In the genomic region with DNA sequence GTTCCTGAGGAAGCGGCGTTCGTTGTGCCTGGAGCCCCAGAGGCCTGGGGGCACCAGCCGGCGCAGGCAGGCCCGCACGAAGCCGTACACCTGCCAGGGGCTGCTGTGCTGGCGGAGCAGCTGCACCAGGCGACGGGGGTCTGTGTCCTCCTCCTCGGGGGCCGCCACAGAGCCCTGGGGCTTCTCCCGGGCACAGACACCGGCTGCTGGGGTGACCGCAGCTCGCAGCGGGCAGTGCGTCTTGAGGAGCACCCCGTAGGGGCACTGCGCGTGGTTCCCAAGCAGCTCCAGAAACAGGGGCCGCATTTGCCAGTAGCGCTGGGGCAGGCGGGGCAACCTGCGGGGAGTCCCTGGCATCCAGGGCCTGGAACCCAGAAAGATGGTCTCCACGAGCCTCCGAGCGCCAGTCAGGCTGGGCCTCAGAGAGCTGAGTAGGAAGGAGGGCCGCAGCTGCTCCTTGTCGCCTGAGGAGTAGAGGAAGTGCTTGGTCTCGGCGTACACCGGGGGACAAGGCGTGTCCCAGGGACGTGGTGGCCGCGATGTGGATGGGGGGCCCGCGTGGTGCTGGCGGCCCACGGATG, we compare ENCODE assay signal across 11 cellular contexts. TPM values are rescaled to one million over a fixed set of nuclear protein-coding genes. Genes with fewer than 3 reads are reported as not detected.
A peak's percentile ranks its signal among the peaks of the same experiment; 100 is the strongest.
DNase-seq lines count a peak whose midpoint lies in the region; ATAC-seq and TF ChIP-seq lines count a peak whose summit lies in the region.
"Had no signal": no experiment of that assay in that cellular context is flagged by ENCODE, and none has a peak within 500 bp of the region (broad histone marks: within the 10 kb centered on the region; RNA-seq: fewer than 3 reads in every experiment).

No MANE protein-coding gene starts in this region.

- ATAC-seq in activated naive CD8-positive, alpha-beta T cell treated with anti-CD3 and anti-CD28 coated beads, Interleukin-2, amount 50 U/mL, for 24 hours: no peak
- ATAC-seq in HG02885 (IDR thresholded peaks at IDR 0.05; ENCODE audit: poor library complexity, unreplicated experiment) (no peak), left cardiac atrium (no peak), GM21447 (IDR thresholded peaks at IDR 0.05; ENCODE audit: unreplicated experiment) (no peak)

- H3K4me3 Mint-ChIP-seq in HFFc6 (peak overlapping the region; percentile 86), nephron progenitor cell (peak overlapping the region; percentile 66)
- H3K4me3 Mint-ChIP-seq in activated naive CD8-positive, alpha-beta T cell treated with anti-CD3 and anti-CD28 coated beads, Interleukin-2, amount 50 U/mL, for 24 hours: peak overlapping the region; percentile 48

- H3K9me3 Mint-ChIP-seq in HFFc6 (peaks cover 24% of the 10 kb centered on the region), nephron progenitor cell (no peaks in the 10 kb centered on the region)
- no peaks in the 10 kb centered on the region for H3K9me3 Mint-ChIP-seq in activated naive CD8-positive, alpha-beta T cell treated with anti-CD3 and anti-CD28 coated beads, Interleukin-2, amount 50 U/mL, for 24 hours

- H3K27me3 Mint-ChIP-seq in HFFc6 (ENCODE audit: insufficient read depth) (peaks cover 17% of the 10 kb centered on the region), nephron progenitor cell (ENCODE audit: low read depth, poor library complexity) (peaks cover 51% of the 10 kb centered on the region)
- no peaks in the 10 kb centered on the region for H3K27me3 Mint-ChIP-seq in activated naive CD8-positive, alpha-beta T cell treated with anti-CD3 and anti-CD28 coated beads, Interleukin-2, amount 50 U/mL, for 24 hours

- peaks cover 3% of the 10 kb centered on the region; the same call in 1 of the 2 replicates for H3K36me3 Mint-ChIP-seq in HFFc6 (ENCODE audit: low read depth)
- H3K36me3 Mint-ChIP-seq in activated naive CD8-positive, alpha-beta T cell treated with anti-CD3 and anti-CD28 coated beads, Interleukin-2, amount 50 U/mL, for 24 hours (ENCODE audit: low read depth): no peaks in the 10 kb centered on the region
- peaks cover 4% of the 10 kb centered on the region for H3K36me3 Mint-ChIP-seq in nephron progenitor cell (ENCODE audit: low read depth)

- no peak for TF ChIP-seq CTCF in HFFc6 (IDR thresholded peaks at IDR 0.05)
- no peak for TF ChIP-seq CTCF in nephron progenitor cell (IDR thresholded peaks at IDR 0.05)

- H3K4me1 Mint-ChIP-seq in HFFc6 (ENCODE audit: low read depth) (no peaks in the 10 kb centered on the region), nephron progenitor cell (peaks cover 5% of the 10 kb centered on the region)
- H3K4me1 Mint-ChIP-seq in activated naive CD8-positive, alpha-beta T cell treated with anti-CD3 and anti-CD28 coated beads, Interleukin-2, amount 50 U/mL, for 24 hours: peaks cover 3% of the 10 kb centered on the region

- intact Hi-C loops in left cardiac atrium (cut with DNase I): no loop called here

- peak overlapping the region; percentile 87 for H3K27ac Mint-ChIP-seq in HFFc6
- no peak overlapping the region for H3K27ac Mint-ChIP-seq in activated naive CD8-positive, alpha-beta T cell treated with anti-CD3 and anti-CD28 coated beads, Interleukin-2, amount 50 U/mL, for 24 hours
- H3K27ac Mint-ChIP-seq in nephron progenitor cell: no peak overlapping the region

- DNase-seq in DMS53 (lab: John Stamatoyannopoulos, UW) (peak; percentile 53), DMS53 treated with DMSO at 0.1 percent for 48 hours (lab: John Stamatoyannopoulos, UW; ENCODE audit: unreplicated experiment) (no peak), HFFc6 (peak; percentile 66), nephron progenitor cell (no peak), left cardiac atrium (no peak)
- no peak for DNase-seq in activated naive CD8-positive, alpha-beta T cell treated with anti-CD3 and anti-CD28 coated beads, Interleukin-2, amount 50 U/mL, for 24 hours
- DNase-seq: Calu3, lower lobe of right lung, trophoblast cell had no signal

RNA-seq across cellular contexts. Expression of a gene that starts 1.4 kb away (rescaled TPM):
- total RNA-seq in HFFc6 (2021; fragmentation: NEBNext Ultra II Directional; extraction: Animal tissue kit (Norgen Biotek cat#: 25700)): 1,000 to 10,000 TPM; 2,350 to 4,507 (median 3,883) TPM
- total RNA-seq in left cardiac atrium: not detected
- total RNA-seq: lower lobe of right lung had no signal

RNA-seq across cellular contexts. Expression of a gene that starts 51.4 kb away (rescaled TPM):
- 100 to 1,000 TPM; 119 to 164 (median 143) TPM for total RNA-seq in HFFc6 (2021; fragmentation: NEBNext Ultra II Directional; extraction: Animal tissue kit (Norgen Biotek cat#: 25700))
- 10 to 100 TPM; 46.6 to 51.7 TPM for total RNA-seq in left cardiac atrium

Comparison
In these comparisons a context has a peak if more than half of its experiments do, and no peak if none do; other contexts are left out.
1. DNase-seq: peak in DMS53 (single experiment) and HFFc6 (single experiment); none in DMS53 treated with DMSO at 0.1 percent for 48 hours (single experiment), activated naive CD8-positive, alpha-beta T cell treated with anti-CD3 and anti-CD28 coated beads, Interleukin-2, amount 50 U/mL, for 24 hours (single experiment), nephron progenitor cell (single experiment) and left cardiac atrium (single experiment).
2. RNA of a gene that starts 1.4 kb away (total RNA-seq): 2,350 to 4,507 TPM in HFFc6; not detected in left cardiac atrium; every median in the first group is over 1,000 times any median in the second.
3. Peak in every context shown above with its lines, with median percentiles within 50 percentile points of each other: H3K4me3 Mint-ChIP-seq.